ENCODE assay signal across 1 cellular context in genomic region chr6:117653949-117654348, GRCh38.
TF ChIP-seq lines count a peak whose summit lies in the region.

No MANE protein-coding gene starts in this region.

TF ChIP-seq in K562, 482 proteins besides CTCF, POLR2A, EP300 and RAD21 (continued from another document and continues in another):
- TF ChIP-seq ZNF318 (IDR thresholded peaks at IDR 0.05; ENCODE audit: borderline replicate concordance in 1 of 2, low read depth in 1 of 2) (no peak), SRSF3 (IDR thresholded peaks at IDR 0.05; ENCODE audit: insufficient read depth, low read length) (no peak), KDM2B (CRISPR knock-in tag; IDR thresholded peaks at IDR 0.05) (no peak), ETV5 (CRISPR knock-in tag; IDR thresholded peaks at IDR 0.05; ENCODE audit: low read depth) (peak; percentile 64), KLF13 (tag; IDR thresholded peaks at IDR 0.05; ENCODE audit: borderline replicate concordance, low read depth) (no peak), DIDO1 (tag; IDR thresholded peaks at IDR 0.05; ENCODE audit: low read depth) (no peak), MXI1 (IDR thresholded peaks at IDR 0.05; ENCODE audit: low read depth, low read length) (no peak), CEBPB (tag; IDR thresholded peaks at IDR 0.05) (no peak), FOXA3 (CRISPR knock-in tag; conservative IDR thresholded peaks at IDR 0.05 in 1 of 2, IDR thresholded peaks at IDR 0.05 in 1 of 2) (no peak), SIRT6 (IDR thresholded peaks at IDR 0.05; ENCODE audit: low read depth, low read length) (no peak), XRCC5 (IDR thresholded peaks at IDR 0.05; ENCODE audit: low read depth, low read length) (no peak), NFE2 (IDR thresholded peaks at IDR 0.05; ENCODE audit: low read depth) (no peak), GABPA (tag; conservative IDR thresholded peaks at IDR 0.05; ENCODE audit: low read depth) (peak; percentile 57), ZBTB2 (IDR thresholded peaks at IDR 0.05) (no peak), ZNF586 (CRISPR knock-in tag; conservative IDR thresholded peaks at IDR 0.05) (no peak), TRIM28 (IDR thresholded peaks at IDR 0.05) (no peak), ZBTB40 (IDR thresholded peaks at IDR 0.05) (no peak), ZBTB40 (CRISPR knock-in tag; IDR thresholded peaks at IDR 0.05) (no peak), CXXC5 (CRISPR knock-in tag; IDR thresholded peaks at IDR 0.05) (peak; percentile 54; the same call in 1 of the 2 replicates), FOXK1 (CRISPR knock-in tag; IDR thresholded peaks at IDR 0.05; ENCODE audit: borderline replicate concordance) (no peak), RREB1 (CRISPR knock-in tag; IDR thresholded peaks at IDR 0.05) (no peak), ETS2 (tag; IDR thresholded peaks at IDR 0.05; ENCODE audit: borderline replicate concordance, poor library complexity, severe bottlenecking) (no peak), REST (CRISPR knock-in tag; IDR thresholded peaks at IDR 0.05; ENCODE audit: low read depth) (no peak), PCBP2 (IDR thresholded peaks at IDR 0.05; ENCODE audit: low read depth, low read length, poor library complexity, severe bottlenecking) (no peak), BHLHE40 (IDR thresholded peaks at IDR 0.05; ENCODE audit: low read length) (peak; percentile 23; the same call in 1 of the 2 replicates)
